In genomic region chr4:1465173-1466033, GRCh38 we compare ENCODE assay signal across 14 cellular contexts. TPM values are rescaled to one million over a fixed set of nuclear protein-coding genes. Genes with fewer than 3 reads are reported as not detected.
"Had no signal": no experiment of that assay in that cellular context is flagged by ENCODE, and none has a peak within 500 bp of the region (broad histone marks: within the 10 kb centered on the region; RNA-seq: fewer than 3 reads in every experiment).

No MANE protein-coding gene starts in this region.

- ATAC-seq: mucosa of descending colon; naive thymus-derived CD8-positive, alpha-beta T cell had no signal

- H3K4me1 ChIP-seq: thyroid gland had no signal

- H3K27me3 ChIP-seq: hepatocyte, thyroid gland had no signal

- H3K4me2 ChIP-seq: hepatocyte had no signal

- H3K9me3 ChIP-seq: mucosa of descending colon, thyroid gland had no signal

- H3K27ac ChIP-seq: hepatocyte, thyroid gland had no signal

- H3K4me3 ChIP-seq: hepatocyte, mucosa of descending colon, thyroid gland had no signal

- DNase-seq: activated effector memory CD4-positive, alpha-beta T cell treated with Interleukin-2 at 50 U/mL for 16 hours; activated T-cell treated with anti-CD3 and anti-CD28 coated beads, Interleukin-2, amount 50 U/mL, for 24 hours; central memory CD4-positive, alpha-beta T cell; dermis blood vessel endothelial cell; endodermal cell; erythroblast; T-helper 2 cell; thyroid gland had no signal

- H3K36me3 ChIP-seq: thyroid gland had no signal

- H3K79me2 ChIP-seq: hepatocyte had no signal

- H2AFZ ChIP-seq: hepatocyte had no signal

- FAIRE-seq: TTC549 had no signal

RNA-seq across cellular contexts. Expression of gene NKX1-1, which starts 59.2 kb away (rescaled TPM):
- total RNA-seq: dermis blood vessel endothelial cell; endodermal cell; hepatocyte; lung microvascular endothelial cell; mucosa of descending colon; naive thymus-derived CD8-positive, alpha-beta T cell; omental fat pad; thyroid gland had no signal
- polyA plus RNA-seq: hepatocyte; naive thymus-derived CD8-positive, alpha-beta T cell had no signal
